Comparison of ENCODE assay signal across 13 cellular contexts in the genomic region with DNA sequence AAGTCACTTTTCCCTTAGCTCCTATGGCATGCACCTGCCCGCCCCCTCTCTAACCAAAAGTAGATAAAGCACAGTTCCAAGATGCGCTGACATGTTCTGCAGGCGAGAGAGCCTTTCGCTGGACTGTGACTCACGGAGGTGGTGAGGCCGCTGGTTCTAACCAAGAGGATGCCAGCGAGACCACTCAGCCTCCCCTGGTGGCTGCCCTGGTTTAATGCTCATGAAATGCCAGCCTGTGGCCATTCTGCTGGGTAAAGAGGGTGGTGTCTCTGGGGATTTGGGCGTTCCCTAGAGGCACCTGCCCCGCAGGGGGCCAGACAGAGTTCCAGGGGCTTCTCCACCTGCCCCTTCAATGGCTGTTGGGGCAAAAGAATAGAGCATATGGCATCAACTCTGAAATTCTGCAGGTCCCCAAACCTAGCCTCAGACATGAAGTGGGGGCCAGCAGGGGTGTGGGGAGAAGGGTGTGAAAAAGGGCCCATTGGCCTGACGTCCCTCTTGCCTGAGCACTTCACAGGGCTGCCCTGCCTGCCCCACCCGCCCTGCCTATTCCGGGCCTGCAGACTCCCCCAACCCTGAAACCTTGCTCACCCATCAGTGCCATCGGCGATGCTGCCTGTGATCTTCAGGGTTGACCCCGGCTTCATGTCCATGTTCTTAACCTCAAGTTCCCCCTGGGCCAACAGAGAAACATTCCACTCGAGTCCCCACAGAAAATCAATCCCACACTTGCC. TPM values are rescaled to one million over a fixed set of nuclear protein-coding genes. Genes with fewer than 3 reads are reported as not detected.
DNase-seq lines count a peak whose midpoint lies in the region; ATAC-seq, FAIRE-seq and TF ChIP-seq lines count a peak whose summit lies in the region.
"Had no signal": no experiment of that assay in that cellular context is flagged by ENCODE, and none has a peak within 500 bp of the region (broad histone marks: within the 10 kb centered on the region; RNA-seq: fewer than 3 reads in every experiment).

No MANE protein-coding gene starts in this region.

- H3K4me1 Mint-ChIP-seq in activated CD8-positive, alpha-beta T cell treated with anti-CD3 and anti-CD28 coated beads, Interleukin-2, amount 10 ng/mL, durations not matched to agents 7 days and 5 days (ENCODE audit: low read depth) = peaks cover 14% of the 10 kb centered on the region

- no peak overlapping the region for H3K4me3 ChIP-seq in bronchial epithelial cell (ENCODE audit: low read depth, low read length)

- no peak overlapping the region for H3K4me3 Mint-ChIP-seq in activated CD8-positive, alpha-beta T cell treated with anti-CD3 and anti-CD28 coated beads, Interleukin-2, amount 10 ng/mL, durations not matched to agents 7 days and 5 days
- H3K4me3 Mint-ChIP-seq: activated naive CD8-positive, alpha-beta T cell treated with anti-CD3 and anti-CD28 coated beads, Interleukin-2, amount 50 U/mL, for 24 hours had no signal

- ATAC-seq in activated CD8-positive, alpha-beta T cell treated with anti-CD3 and anti-CD28 coated beads, Interleukin-2, amount 10 ng/mL, durations not matched to agents 7 days and 5 days = no peak
- no peak for ATAC-seq in GM21526 (IDR thresholded peaks at IDR 0.05; ENCODE audit: low FRiP score, unreplicated experiment)
- ATAC-seq: activated naive CD8-positive, alpha-beta T cell treated with anti-CD3 and anti-CD28 coated beads, Interleukin-2, amount 50 U/mL, for 24 hours; left lobe of liver had no signal

- peaks cover 11% of the 10 kb centered on the region for H3K36me3 ChIP-seq in bronchial epithelial cell (ENCODE audit: control insufficient read depth, insufficient read depth, low read length)

- POLR2A ChIA-PET in activated CD8-positive, alpha-beta T cell treated with anti-CD3 and anti-CD28 coated beads, Interleukin-2, amount 10 ng/mL, durations not matched to agents 7 days and 5 days (lab: Charles Lee) = no interaction called here

- DNase-seq in EH (ENCODE audit: low read depth) (peak; percentile 36), NCI-H226 (peak; percentile 24), bronchial epithelial cell (ENCODE audit: low read depth) (peak; percentile 63), myocyte (ENCODE audit: low read depth) (peak; percentile 56), AG20443 (ENCODE audit: low spot score) (no peak), cardiac septum (ENCODE audit: low spot score) (no peak)
- no peak for DNase-seq in activated CD8-positive, alpha-beta T cell treated with anti-CD3 and anti-CD28 coated beads, Interleukin-2, amount 10 ng/mL, durations not matched to agents 7 days and 5 days
- DNase-seq: activated naive CD8-positive, alpha-beta T cell treated with anti-CD3 and anti-CD28 coated beads, Interleukin-2, amount 50 U/mL, for 24 hours; KG1; NCI-H524 treated with DMSO at 0.1 percent for 48 hours had no signal

- peaks cover 16% of the 10 kb centered on the region for H3K27me3 Mint-ChIP-seq in activated CD8-positive, alpha-beta T cell treated with anti-CD3 and anti-CD28 coated beads, Interleukin-2, amount 10 ng/mL, durations not matched to agents 7 days and 5 days (ENCODE audit: low read depth)

- H3K36me3 Mint-ChIP-seq in activated CD8-positive, alpha-beta T cell treated with anti-CD3 and anti-CD28 coated beads, Interleukin-2, amount 10 ng/mL, durations not matched to agents 7 days and 5 days (ENCODE audit: low read depth) = no peaks in the 10 kb centered on the region

- H3K9me3 Mint-ChIP-seq in activated CD8-positive, alpha-beta T cell treated with anti-CD3 and anti-CD28 coated beads, Interleukin-2, amount 10 ng/mL, durations not matched to agents 7 days and 5 days (ENCODE audit: insufficient read depth) = no peaks in the 10 kb centered on the region
- H3K9me3 Mint-ChIP-seq: activated naive CD8-positive, alpha-beta T cell treated with anti-CD3 and anti-CD28 coated beads, Interleukin-2, amount 50 U/mL, for 24 hours had no signal

- peak; percentile 19 for TF ChIP-seq CTCF in bronchial epithelial cell (IDR thresholded peaks at IDR 0.05; ENCODE audit: insufficient read depth, low read length, severe bottlenecking)

- intact Hi-C loops in cardiac septum (cut with DNase I) = no loop called here

- H3K27me3 ChIP-seq in bronchial epithelial cell (ENCODE audit: control insufficient read depth, insufficient read depth, low read length) = no peaks in the 10 kb centered on the region

- CTCF ChIA-PET in activated CD8-positive, alpha-beta T cell treated with anti-CD3 and anti-CD28 coated beads, Interleukin-2, amount 10 ng/mL, durations not matched to agents 7 days and 5 days (lab: Charles Lee) = interaction anchor here (1.2 to 15.3 kb wide), 4 partner anchors 10 to 114 kb away, joined by 4 to 493 read pairs (median 8); no protein-coding TSS in a partner anchor

- no peak overlapping the region for H3K27ac Mint-ChIP-seq in activated CD8-positive, alpha-beta T cell treated with anti-CD3 and anti-CD28 coated beads, Interleukin-2, amount 10 ng/mL, durations not matched to agents 7 days and 5 days
- H3K27ac Mint-ChIP-seq: activated naive CD8-positive, alpha-beta T cell treated with anti-CD3 and anti-CD28 coated beads, Interleukin-2, amount 50 U/mL, for 24 hours had no signal

- peak; percentile 47 for FAIRE-seq in bronchial epithelial cell (lab: Jason Lieb, UNC)

RNA-seq across cellular contexts. Expression of a gene that starts 8.5 kb away (rescaled TPM):
- total RNA-seq in bronchial epithelial cell (not detected in 2 replicates), myocyte (not detected in 2 replicates), cardiac septum (not detected)
- polyA plus RNA-seq in myocyte (2012) = not detected
- not detected for total RNA-seq in activated CD8-positive, alpha-beta T cell treated with anti-CD3 and anti-CD28 coated beads, Interleukin-2, amount 10 ng/mL, durations not matched to agents 7 days and 5 days
- total RNA-seq: urinary bladder had no signal

RNA-seq across cellular contexts. Expression of a gene that starts 11.1 kb away (rescaled TPM):
- 5.8 and 11.0 TPM in 2 replicates for total RNA-seq in bronchial epithelial cell
- total RNA-seq in myocyte = 76.4 and 76.6 TPM in 2 replicates
- polyA plus RNA-seq in myocyte (2012) = 168 TPM
- under 1 TPM; 0.13 to 0.21 TPM for total RNA-seq in activated CD8-positive, alpha-beta T cell treated with anti-CD3 and anti-CD28 coated beads, Interleukin-2, amount 10 ng/mL, durations not matched to agents 7 days and 5 days
- total RNA-seq in cardiac septum = 18.8 TPM

RNA-seq across cellular contexts. Expression of a gene that starts 37.2 kb away (rescaled TPM):
- 36.1 and 41.5 TPM in 2 replicates for total RNA-seq in bronchial epithelial cell
- 50.6 and 65.0 TPM in 2 replicates for total RNA-seq in myocyte
- polyA plus RNA-seq in myocyte (2012) = 54.1 TPM
- 10 to 100 TPM; 66.3 to 69.5 TPM for total RNA-seq in activated CD8-positive, alpha-beta T cell treated with anti-CD3 and anti-CD28 coated beads, Interleukin-2, amount 10 ng/mL, durations not matched to agents 7 days and 5 days
- 32.5 TPM for total RNA-seq in cardiac septum

RNA-seq across cellular contexts. Expression of a gene that starts 52.2 kb away (rescaled TPM):
- total RNA-seq in bronchial epithelial cell (8.1 and 14.2 TPM in 2 replicates), myocyte (5.7 and 7.3 TPM in 2 replicates), cardiac septum (6.0 TPM)
- polyA plus RNA-seq in myocyte (2012) = 1.4 TPM
- total RNA-seq in activated CD8-positive, alpha-beta T cell treated with anti-CD3 and anti-CD28 coated beads, Interleukin-2, amount 10 ng/mL, durations not matched to agents 7 days and 5 days = under 1 TPM in 1 of 2 experiments, not detected in 1; 0.31 TPM

Comparison
In these comparisons a context has a peak if more than half of its experiments do, and no peak if none do; other contexts are left out.
1. DNase-seq: peak in EH (single experiment), NCI-H226 (single experiment), bronchial epithelial cell (single experiment) and myocyte (single experiment); none in AG20443 (single experiment), activated CD8-positive, alpha-beta T cell treated with anti-CD3 and anti-CD28 coated beads, Interleukin-2, amount 10 ng/mL, durations not matched to agents 7 days and 5 days (single experiment) and cardiac septum (single experiment).